20 cellular contexts compared by ENCODE assay signal in genomic region chr5:91352831-91353695, GRCh38. TPM values are rescaled to one million over a fixed set of nuclear protein-coding genes. Genes with fewer than 3 reads are reported as not detected.
DNase-seq lines count a peak whose midpoint lies in the region; ATAC-seq and TF ChIP-seq lines count a peak whose summit lies in the region.
"Had no signal": no experiment of that assay in that cellular context is flagged by ENCODE, and none has a peak within 500 bp of the region (broad histone marks: within the 10 kb centered on the region; RNA-seq: fewer than 3 reads in every experiment).

No MANE protein-coding gene starts in this region.

- no peak overlapping the region for H3K4me3 ChIP-seq in HAP-1
- no peak overlapping the region for H3K4me3 ChIP-seq in esophagus muscularis mucosa
- H3K4me3 ChIP-seq: PC-9, SJSA1 had no signal

- peaks cover 0 to 7% (median 0%) of the 10 kb centered on the region in 3 donors for H3K9me3 Mint-ChIP-seq in T-cell
- H3K9me3 Mint-ChIP-seq: T-helper 2 cell treated with Interferon-gamma antibody and Interleukin-4, amounts not matched to agents 5 μg/mL and 100 μg/mL, for 36 hours had no signal

- H3K36me3 Mint-ChIP-seq in T-cell: no peaks in the 10 kb centered on the region

- H3K27ac Mint-ChIP-seq in T-cell: no peak overlapping the region
- H3K27ac Mint-ChIP-seq: T-helper 2 cell treated with Interferon-gamma antibody and Interleukin-4, amounts not matched to agents 5 μg/mL and 100 μg/mL, for 36 hours had no signal

- CTCF ChIA-PET in T-cell (lab: Charles Lee): interaction anchor here in 1 of 2 donors (0.6 kb wide), 1 partner anchor 573 kb away, joined by 3 read pairs; no protein-coding TSS in a partner anchor

- intact Hi-C loops in esophagus muscularis mucosa (cut with DNase I): no loop called here

- TF ChIP-seq EP300 in esophagus muscularis mucosa (IDR thresholded peaks at IDR 0.05): no peak

- no peaks in the 10 kb centered on the region for H3K36me3 ChIP-seq in HAP-1 (replicated peaks)
- H3K36me3 ChIP-seq in esophagus muscularis mucosa: no peaks in the 10 kb centered on the region
- H3K36me3 ChIP-seq: SJSA1 had no signal

- peaks cover 0 to 6% (median 5%) of the 10 kb centered on the region in 3 donors for H3K4me1 Mint-ChIP-seq in T-cell

- peaks cover 0 to 3% of the 10 kb centered on the region in 2 donors for H3K27me3 Mint-ChIP-seq in T-cell

- no peak overlapping the region for H3K27ac ChIP-seq in esophagus muscularis mucosa (replicated peaks in 1 of 4)
- H3K27ac ChIP-seq: HL-60, PC-9, SJSA1 had no signal

- TF ChIP-seq POLR2A in esophagus muscularis mucosa (IDR thresholded peaks at IDR 0.05; ENCODE audit: low read depth): no peak

- DNase-seq in HAP-1 (ENCODE audit: low spot score in 2 of 2) (peak; percentile 56 to 72), NCI-H1105 (lab: John Stamatoyannopoulos, UW) (peak; percentile 30), NCI-H748 treated with DMSO at 0.1 percent for 48 hours (lab: John Stamatoyannopoulos, UW) (peak; percentile 56), esophagus muscularis mucosa (ENCODE audit: extremely low spot score) (peak; percentile 45), ecto neural progenitor cell (ENCODE audit: low spot score) (no peak), RPMI8226 (no peak), C1 segment of cervical spinal cord (lab: John Stamatoyannopoulos, UW) (no peak), T-cell (no peak)
- DNase-seq: ACHN, GDM1, H7, IMR-90, NCI-H1694 treated with DMSO at 0.1 percent for 48 hours, NCI-H2107, NCI-H526, PC-9 had no signal

- H3K9me3 ChIP-seq in HAP-1 (no peaks in the 10 kb centered on the region), esophagus muscularis mucosa (no peaks in the 10 kb centered on the region)
- H3K9me3 ChIP-seq: SJSA1 had no signal

- peaks cover 15% of the 10 kb centered on the region for H3K4me1 ChIP-seq in HAP-1
- peaks cover 0 to 14% (median 4%) of the 10 kb centered on the region in 4 donors for H3K4me1 ChIP-seq in esophagus muscularis mucosa
- H3K4me1 ChIP-seq: SJSA1 had no signal

- H3K27me3 ChIP-seq in HAP-1 (ENCODE audit: low read depth) (no peaks in the 10 kb centered on the region), esophagus muscularis mucosa (no peaks in the 10 kb centered on the region)
- H3K27me3 ChIP-seq: SJSA1 had no signal

- WGBS in esophagus muscularis mucosa: 73% methylated on average over 9 of the region's 9 CpGs

- in situ Hi-C loops in HAP-1 (cut with MboI; ENCODE audit: low sequenced_read_pairs): no loop called here

- no peak for TF ChIP-seq CTCF in esophagus muscularis mucosa (IDR thresholded peaks at IDR 0.05)

- POLR2A ChIA-PET in T-cell (lab: Charles Lee): interaction anchor here in 1 of 2 donors (0.7 kb wide), 1 partner anchor 17 kb away, joined by 3 read pairs; no protein-coding TSS in a partner anchor

- no peak overlapping the region for H3K4me3 Mint-ChIP-seq in T-cell
- H3K4me3 Mint-ChIP-seq: CD14-positive monocyte; T-helper 2 cell treated with Interferon-gamma antibody and Interleukin-4, amounts not matched to agents 5 μg/mL and 100 μg/mL, for 36 hours had no signal

- ATAC-seq in T-cell (replicated peaks in 1 of 4): no peak

RNA-seq across cellular contexts. Expression of gene ARRDC3, which starts 30.1 kb away (rescaled TPM):
- total RNA-seq in esophagus muscularis mucosa: 10 to 100 TPM; 37.0 to 58.2 (median 43.1) TPM
- total RNA-seq in T-cell: 100 to 1,000 TPM; 107 to 219 (median 127) TPM

Comparison
In these comparisons a context has a peak if more than half of its experiments do, and no peak if none do; other contexts are left out.
1. DNase-seq: peak in HAP-1 (2 of 2), NCI-H1105 (single experiment), NCI-H748 treated with DMSO at 0.1 percent for 48 hours (single experiment) and esophagus muscularis mucosa (single experiment); none in ecto neural progenitor cell (single experiment), RPMI8226 (single experiment), C1 segment of cervical spinal cord (0 of 14) and T-cell (0 of 34).